In the genomic region with DNA sequence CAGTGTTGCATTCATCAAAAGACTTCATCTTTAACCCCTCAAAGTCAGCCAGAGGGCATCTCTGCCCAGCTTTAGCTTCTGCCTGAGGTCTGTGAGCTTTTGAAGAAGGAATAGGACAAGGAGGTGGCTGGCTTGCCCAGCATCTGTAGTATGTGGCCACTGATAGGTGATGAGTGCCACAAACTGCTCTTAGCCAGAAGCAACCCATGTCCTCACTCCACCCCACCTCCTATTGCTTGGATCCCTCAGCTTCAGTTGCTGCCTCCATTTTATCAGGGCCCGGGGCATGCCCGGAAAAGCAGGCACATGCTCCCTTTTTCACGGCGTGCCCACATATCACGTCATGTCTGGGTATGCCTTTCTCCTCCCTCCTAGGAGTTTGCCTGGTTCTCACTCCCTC, we compare ENCODE assay signal across 23 cellular contexts. TPM values are rescaled to one million over a fixed set of nuclear protein-coding genes. Genes with fewer than 3 reads are reported as not detected.
DNase-seq lines count a peak whose midpoint lies in the region; ATAC-seq and TF ChIP-seq lines count a peak whose summit lies in the region.
"Had no signal": no experiment of that assay in that cellular context is flagged by ENCODE, and none has a peak within 500 bp of the region (broad histone marks: within the 10 kb centered on the region; RNA-seq: fewer than 3 reads in every experiment).

No MANE protein-coding gene starts in this region.

- ATAC-seq in left cardiac atrium = peak; percentile 37 to 59
- ATAC-seq in GM23338 = no peak
- ATAC-seq in stimulated activated effector memory CD8-positive, alpha-beta T cell treated with anti-CD3 and anti-CD28 coated beads, Interleukin-12 subunit alpha, Interleukin-12 subunit beta, amount 100 ng/mL, for 72 hours = no peak
- no peak for ATAC-seq in HG03520 (IDR thresholded peaks at IDR 0.05; ENCODE audit: unreplicated experiment)
- no peak for ATAC-seq in GM18502 (IDR thresholded peaks at IDR 0.05; ENCODE audit: poor library complexity, unreplicated experiment)
- ATAC-seq: GM12878, Panc1 had no signal

- H3K27ac ChIP-seq in GM23338 (ENCODE audit: low read depth) = peak overlapping the region; percentile 79; the same call in 1 of the 2 replicates

- no peak overlapping the region for H3K4me3 ChIP-seq in GM23338
- H3K4me3 ChIP-seq: GM12878 had no signal

- H3K36me3 Mint-ChIP-seq in GM23338 (ENCODE audit: low read depth) (peaks cover 68% of the 10 kb centered on the region), chondrocyte (ENCODE audit: low read depth) (peaks cover 55% of the 10 kb centered on the region)
- H3K36me3 Mint-ChIP-seq in stimulated activated effector memory CD8-positive, alpha-beta T cell treated with anti-CD3 and anti-CD28 coated beads, Interleukin-12 subunit alpha, Interleukin-12 subunit beta, amount 100 ng/mL, for 72 hours = peaks cover 99% of the 10 kb centered on the region

- H3K4me3 Mint-ChIP-seq in GM23338 = no peak overlapping the region
- H3K4me3 Mint-ChIP-seq in chondrocyte (ENCODE audit: unreplicated experiment) = no peak overlapping the region
- no peak overlapping the region for H3K4me3 Mint-ChIP-seq in stimulated activated effector memory CD8-positive, alpha-beta T cell treated with anti-CD3 and anti-CD28 coated beads, Interleukin-12 subunit alpha, Interleukin-12 subunit beta, amount 100 ng/mL, for 72 hours
- H3K4me3 Mint-ChIP-seq: B cell, CD14-positive monocyte, H9, HFFc6 had no signal

- intact Hi-C loops in left cardiac atrium (cut with DNase I) (no loop called here), cardiac septum (cut with DNase I) (no loop called here)

- H3K4me1 ChIP-seq in GM23338 (ENCODE audit: insufficient read depth) = peaks cover 21% of the 10 kb centered on the region

- H3K4me1 Mint-ChIP-seq in GM23338 = peaks cover 24% of the 10 kb centered on the region
- H3K4me1 Mint-ChIP-seq in chondrocyte (ENCODE audit: low read depth) = peaks cover 6% of the 10 kb centered on the region
- H3K4me1 Mint-ChIP-seq in stimulated activated effector memory CD8-positive, alpha-beta T cell treated with anti-CD3 and anti-CD28 coated beads, Interleukin-12 subunit alpha, Interleukin-12 subunit beta, amount 100 ng/mL, for 72 hours = peaks cover 22% of the 10 kb centered on the region
- H3K4me1 Mint-ChIP-seq: CD14-positive monocyte had no signal

- peaks cover 55% of the 10 kb centered on the region for H3K79me2 ChIP-seq in GM23338 (replicated peaks; ENCODE audit: insufficient read depth)

- no peaks in the 10 kb centered on the region for H3K9me3 Mint-ChIP-seq in GM23338
- H3K9me3 Mint-ChIP-seq in chondrocyte (ENCODE audit: low read depth) = no peaks in the 10 kb centered on the region
- no peaks in the 10 kb centered on the region for H3K9me3 Mint-ChIP-seq in stimulated activated effector memory CD8-positive, alpha-beta T cell treated with anti-CD3 and anti-CD28 coated beads, Interleukin-12 subunit alpha, Interleukin-12 subunit beta, amount 100 ng/mL, for 72 hours
- H3K9me3 Mint-ChIP-seq: CD14-positive monocyte, H9, HFFc6 had no signal

- H2AFZ ChIP-seq in GM23338 = no peak overlapping the region

- no peak overlapping the region for H3K4me2 ChIP-seq in GM23338
- H3K4me2 ChIP-seq: SK-N-SH had no signal

- H4K20me1 ChIP-seq in GM23338 (replicated peaks; ENCODE audit: insufficient read depth) = peaks cover 29% of the 10 kb centered on the region

- no peak for TF ChIP-seq CTCF in GM23338 (conservative IDR thresholded peaks at IDR 0.05; ENCODE audit: low read depth in 2 of 2)
- no peak for TF ChIP-seq CTCF in chondrocyte (IDR thresholded peaks at IDR 0.05)

- H3K36me3 ChIP-seq in GM23338 (ENCODE audit: insufficient read depth) = peaks cover 31% of the 10 kb centered on the region

- no peak for DNase-seq in left cardiac atrium
- DNase-seq in cardiac septum (ENCODE audit: low spot score) = no peak
- no peak for DNase-seq in GM23338 (ENCODE audit: low spot score)
- DNase-seq in chondrocyte (ENCODE audit: low spot score) = no peak
- DNase-seq in stimulated activated effector memory CD8-positive, alpha-beta T cell treated with anti-CD3 and anti-CD28 coated beads, Interleukin-12 subunit alpha, Interleukin-12 subunit beta, amount 100 ng/mL, for 72 hours (ENCODE audit: low spot score in 2 of 2) = no peak
- DNase-seq: DMS 273 treated with DMSO at 0.1 percent for 48 hours, DMS79 treated with DMSO at 0.1 percent for 48 hours, H9, HFFc6, KBM-7, NCI-H1105, NCI-H2029 treated with DMSO at 0.1 percent for 48 hours, NCI-H2171, NCI-H524 treated with DMSO at 0.1 percent for 48 hours, NCI-H82, SIG-M5, SK-N-SH had no signal

- H3K27ac Mint-ChIP-seq in GM23338 (no peak overlapping the region), chondrocyte (ENCODE audit: unreplicated experiment) (peak overlapping the region; percentile 71)
- H3K27ac Mint-ChIP-seq in stimulated activated effector memory CD8-positive, alpha-beta T cell treated with anti-CD3 and anti-CD28 coated beads, Interleukin-12 subunit alpha, Interleukin-12 subunit beta, amount 100 ng/mL, for 72 hours = peak overlapping the region; percentile 24
- H3K27ac Mint-ChIP-seq: B cell, CD14-positive monocyte had no signal

- H3F3A ChIP-seq in GM23338 (replicated peaks; ENCODE audit: low read depth) = peaks cover 27% of the 10 kb centered on the region

- no peaks in the 10 kb centered on the region for H3K27me3 ChIP-seq in GM23338 (ENCODE audit: insufficient read depth)

- H3K27me3 Mint-ChIP-seq in GM23338 (ENCODE audit: insufficient read depth, low read depth, poor library complexity) (peaks cover 7% of the 10 kb centered on the region), chondrocyte (ENCODE audit: low read depth) (no peaks in the 10 kb centered on the region)
- H3K27me3 Mint-ChIP-seq: B cell had no signal

- no peaks in the 10 kb centered on the region for H3K9me2 ChIP-seq in GM23338 (ENCODE audit: insufficient read depth)
- H3K9me2 ChIP-seq: SK-N-SH had no signal

TF ChIP-seq in GM23338, 12 proteins besides CTCF, POLR2A, EP300 and RAD21 (continues in another document):
- TF ChIP-seq, protein P1, sequence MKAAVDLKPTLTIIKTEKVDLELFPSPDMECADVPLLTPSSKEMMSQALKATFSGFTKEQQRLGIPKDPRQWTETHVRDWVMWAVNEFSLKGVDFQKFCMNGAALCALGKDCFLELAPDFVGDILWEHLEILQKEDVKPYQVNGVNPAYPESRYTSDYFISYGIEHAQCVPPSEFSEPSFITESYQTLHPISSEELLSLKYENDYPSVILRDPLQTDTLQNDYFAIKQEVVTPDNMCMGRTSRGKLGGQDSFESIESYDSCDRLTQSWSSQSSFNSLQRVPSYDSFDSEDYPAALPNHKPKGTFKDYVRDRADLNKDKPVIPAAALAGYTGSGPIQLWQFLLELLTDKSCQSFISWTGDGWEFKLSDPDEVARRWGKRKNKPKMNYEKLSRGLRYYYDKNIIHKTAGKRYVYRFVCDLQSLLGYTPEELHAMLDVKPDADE (IDR thresholded peaks at IDR 0.05) = no peak

RNA-seq across cellular contexts. Expression of a gene that starts 11.9 kb away (rescaled TPM):
- total RNA-seq in left cardiac atrium = under 1 TPM in 1 of 2 donors, not detected in 1; 0.18 TPM
- total RNA-seq in cardiac septum = not detected
- total RNA-seq in GM23338 (2014; rRNA removed; shearing (Covaris generic)) = 0.35 TPM in 1 of 2 replicates, not detected in the other
- not detected in 2 replicates for polyA plus RNA-seq in GM23338 (2016; fragmentation: Nextera tagmentation; extraction: Ambion mirVana)
- 0.32 to 0.67 TPM (median 0.51 TPM) in 3 replicates for total RNA-seq in chondrocyte
- total RNA-seq: HFFc6 had no signal
- polyA plus RNA-seq: CD14-positive monocyte, SK-N-SH had no signal

RNA-seq across cellular contexts. Expression of a gene that starts 27.1 kb away (rescaled TPM):
- total RNA-seq in left cardiac atrium = 10 to 100 TPM; 76.8 to 93.2 TPM
- 71.7 TPM for total RNA-seq in cardiac septum
- 152 and 177 TPM in 2 replicates for total RNA-seq in GM23338 (2014; rRNA removed; shearing (Covaris generic))
- polyA plus RNA-seq in GM23338 (2016; fragmentation: Nextera tagmentation; extraction: Ambion mirVana) = 61.2 and 69.3 TPM in 2 replicates
- 121 to 177 TPM (median 176 TPM) in 3 replicates for total RNA-seq in chondrocyte

Comparison
In these comparisons a context has a peak if more than half of its experiments do, and no peak if none do; other contexts are left out.
1. ATAC-seq: peak in left cardiac atrium (2 of 2); none in GM23338 (single experiment), stimulated activated effector memory CD8-positive, alpha-beta T cell treated with anti-CD3 and anti-CD28 coated beads, Interleukin-12 subunit alpha, Interleukin-12 subunit beta, amount 100 ng/mL, for 72 hours (single experiment), HG03520 (single experiment) and GM18502 (single experiment).